22 cellular contexts compared by ENCODE assay signal in the genomic region with DNA sequence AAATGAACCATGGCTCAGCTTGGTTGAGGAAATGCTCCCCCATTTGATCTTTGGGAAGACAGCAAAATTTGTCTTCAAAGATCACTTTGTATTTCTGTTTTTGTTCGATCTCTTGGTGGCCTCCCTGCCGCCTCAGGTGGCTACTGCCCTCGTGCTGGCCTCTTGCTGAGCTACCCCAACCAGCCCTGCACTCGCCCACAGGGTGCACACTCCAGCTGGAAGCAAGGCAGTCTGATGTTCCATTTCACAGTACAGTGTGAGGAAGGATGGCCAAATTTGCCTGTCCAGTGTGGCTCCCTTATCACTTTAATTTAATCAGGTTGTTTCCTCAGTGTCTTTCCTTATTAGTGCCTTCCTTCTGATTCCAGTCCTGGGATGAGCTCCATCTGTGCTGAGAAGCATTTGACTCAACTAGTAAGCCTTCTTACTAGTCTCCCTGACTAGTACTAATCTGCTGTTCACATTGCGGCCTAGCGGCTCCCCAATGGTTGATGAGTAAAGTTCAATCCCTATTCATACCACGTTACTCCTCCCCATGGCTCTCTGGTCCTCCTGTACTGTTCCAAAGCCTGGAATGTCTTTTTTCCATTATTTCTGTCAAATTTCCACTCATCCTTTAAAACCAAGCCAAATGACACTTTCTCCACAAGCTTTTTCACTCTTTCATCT. TPM values are rescaled to one million over a fixed set of nuclear protein-coding genes. Genes with fewer than 3 reads are reported as not detected.
DNase-seq lines count a peak whose midpoint lies in the region; ATAC-seq and TF ChIP-seq lines count a peak whose summit lies in the region.
"Had no signal": no experiment of that assay in that cellular context is flagged by ENCODE, and none has a peak within 500 bp of the region (broad histone marks: within the 10 kb centered on the region; RNA-seq: fewer than 3 reads in every experiment).

No MANE protein-coding gene starts in this region.

- no peaks in the 10 kb centered on the region for H3K9me3 ChIP-seq in PC-3 (ENCODE audit: low read length)
- H3K9me3 ChIP-seq in mammary epithelial cell (replicated peaks; ENCODE audit: insufficient read depth, low read length) = no peaks in the 10 kb centered on the region
- no peaks in the 10 kb centered on the region for H3K9me3 ChIP-seq in muscle layer of duodenum (ENCODE audit: control insufficient read depth in 1 of 2, low read length in 2 of 2)
- no peaks in the 10 kb centered on the region for H3K9me3 ChIP-seq in upper lobe of left lung

- no peak overlapping the region for H3K4me3 Mint-ChIP-seq in activated CD4-positive, alpha-beta T cell treated with anti-CD3 and anti-CD28 coated beads, Interleukin-2, amount 10 ng/mL, durations not matched to agents 24 days and 14 days
- H3K4me3 Mint-ChIP-seq: B cell, immature natural killer cell, nephron had no signal

- no peaks in the 10 kb centered on the region for H3K9me2 ChIP-seq in PC-3 (replicated peaks; ENCODE audit: low read length)

- no peak overlapping the region for H3K27ac Mint-ChIP-seq in activated CD4-positive, alpha-beta T cell treated with anti-CD3 and anti-CD28 coated beads, Interleukin-2, amount 10 ng/mL, durations not matched to agents 24 days and 14 days
- H3K27ac Mint-ChIP-seq: B cell, immature natural killer cell, nephron had no signal

- POLR2A ChIA-PET in PC-3 (lab: Charles Lee; ENCODE audit: unreplicated experiment) = no interaction called here

- H2AFZ ChIP-seq in PC-3 (ENCODE audit: low read length) (no peak overlapping the region), mammary epithelial cell (ENCODE audit: low read depth, low read length) (no peak overlapping the region)

- ATAC-seq in PC-3 (no peak), upper lobe of left lung (ENCODE audit: low FRiP score in 2 of 2) (no peak), HG02763 (IDR thresholded peaks at IDR 0.05; ENCODE audit: unreplicated experiment) (no peak)
- ATAC-seq: esophagus mucosa, GM12878 had no signal

- H3K27me3 ChIP-seq in PC-3 (ENCODE audit: low read length) (no peaks in the 10 kb centered on the region), mammary epithelial cell (ENCODE audit: insufficient read depth, low read length) (no peaks in the 10 kb centered on the region), muscle layer of duodenum (ENCODE audit: low read depth, low read length) (no peaks in the 10 kb centered on the region), upper lobe of left lung (no peaks in the 10 kb centered on the region)

- H3K4me1 Mint-ChIP-seq in activated CD4-positive, alpha-beta T cell treated with anti-CD3 and anti-CD28 coated beads, Interleukin-2, amount 10 ng/mL, durations not matched to agents 24 days and 14 days = peaks cover 4% of the 10 kb centered on the region
- H3K4me1 Mint-ChIP-seq: B cell, immature natural killer cell had no signal

- H4K20me1 ChIP-seq in PC-3 (ENCODE audit: low read length) (peaks cover 9% of the 10 kb centered on the region), mammary epithelial cell (ENCODE audit: insufficient read depth, low read length) (no peaks in the 10 kb centered on the region)

- DNase-seq in PC-3 = no peak
- DNase-seq in mammary epithelial cell = no peak
- DNase-seq in upper lobe of left lung = no peak
- DNase-seq in activated CD4-positive, alpha-beta T cell treated with anti-CD3 and anti-CD28 coated beads, Interleukin-2, amount 10 ng/mL, durations not matched to agents 24 days and 14 days = no peak
- DNase-seq in stimulated activated CD4-positive, alpha-beta T cell treated with anti-CD3 and anti-CD28 coated beads, Interleukin-4, amount 100 ng/mL, for 4 hours = no peak
- DNase-seq in HK-2 (ENCODE audit: unreplicated experiment) = no peak
- DNase-seq: activated naive CD4-positive, alpha-beta T cell treated with anti-CD3 and anti-CD28 coated beads, Interleukin-2, amount 50 U/mL, for 16 hours; activated T-cell treated with anti-CD3 and anti-CD28 coated beads for 4 hours; GDM1; head of caudate nucleus; immature natural killer cell; NCI-H1048; NCI-H69; stimulated activated CD4-positive, alpha-beta T cell treated with anti-CD3 and anti-CD28 coated beads, Interleukin-15, amount 100 ng/mL, for 24 hours; stimulated activated naive CD4-positive, alpha-beta T cell treated with Interleukin-2 at 50 U/mL for 16 hours had no signal

- CTCF ChIA-PET in PC-3 (lab: Charles Lee) (no interaction called here), mammary epithelial cell (lab: Charles Lee; ENCODE audit: low non-redundant PET) (no interaction called here)

- H3K27me3 Mint-ChIP-seq in activated CD4-positive, alpha-beta T cell treated with anti-CD3 and anti-CD28 coated beads, Interleukin-2, amount 10 ng/mL, durations not matched to agents 24 days and 14 days = no peaks in the 10 kb centered on the region
- H3K27me3 Mint-ChIP-seq: B cell had no signal

- peaks cover 3% of the 10 kb centered on the region for H3K9me3 Mint-ChIP-seq in activated CD4-positive, alpha-beta T cell treated with anti-CD3 and anti-CD28 coated beads, Interleukin-2, amount 10 ng/mL, durations not matched to agents 24 days and 14 days
- H3K9me3 Mint-ChIP-seq: immature natural killer cell, nephron had no signal

- H3F3A ChIP-seq in PC-3 (ENCODE audit: low read length, unreplicated experiment) = peaks cover 20% of the 10 kb centered on the region

- TF ChIP-seq EP300 in upper lobe of left lung (IDR thresholded peaks at IDR 0.05) = no peak

- WGBS in mammary epithelial cell (ENCODE audit: low coverage, missing lambda C conversion rate) = 63% methylated on average over 7 of the region's 7 CpGs
- WGBS in upper lobe of left lung, 2 donors = 81 to 82% methylated on average over 7 of the region's 7 CpGs

- H3K4me1 ChIP-seq in PC-3 (ENCODE audit: insufficient read depth, low read length) (peaks cover 88% of the 10 kb centered on the region), mammary epithelial cell (ENCODE audit: insufficient read depth, low read length) (peaks cover 85% of the 10 kb centered on the region), muscle layer of duodenum (ENCODE audit: control insufficient read depth in 1 of 2, insufficient read depth in 2 of 2, low read length in 2 of 2) (peaks cover 8 to 48% of the 10 kb centered on the region in 2 donors), upper lobe of left lung (peaks cover 29 to 56% (median 36%) of the 10 kb centered on the region in 4 donors)

- in situ Hi-C loops in mammary epithelial cell (cut with MboI; ENCODE audit: low sequenced_read_pairs in 2 of 2) = no loop called here

- intact Hi-C loops in PC-3 (cut with micrococcal nuclease) (no loop called here), mammary epithelial cell (cut with micrococcal nuclease) (no loop called here)
- intact Hi-C loops in activated CD4-positive, alpha-beta T cell treated with anti-CD3 and anti-CD28 coated beads, Interleukin-2, amount 10 ng/mL, durations not matched to agents 24 days and 14 days (cut with micrococcal nuclease) = no loop called here

- H3K36me3 ChIP-seq in PC-3 (ENCODE audit: low read depth, low read length) (peaks cover 50% of the 10 kb centered on the region), mammary epithelial cell (ENCODE audit: insufficient read depth, low read length) (peaks cover 23% of the 10 kb centered on the region), muscle layer of duodenum (ENCODE audit: control insufficient read depth in 1 of 2, insufficient read depth in 2 of 2, low read length in 2 of 2) (peaks cover 3 to 5% of the 10 kb centered on the region in 2 donors), upper lobe of left lung (peaks cover 0 to 2% (median 0%) of the 10 kb centered on the region in 4 donors)

- peak overlapping the region; percentile 39; the same call in 1 of the 2 replicates for H3K4me2 ChIP-seq in PC-3 (ENCODE audit: low read length)
- H3K4me2 ChIP-seq in mammary epithelial cell (ENCODE audit: insufficient read depth, low read depth, low read length) = no peak overlapping the region

- dilution Hi-C loops in mammary epithelial cell (cut with HindIII; ENCODE audit: low sequenced_read_pairs) = no loop called here

- BruUV-seq in PC-3 (replicated peaks; lab: Mats Ljungman, UMichigan) (no TSS peak), mammary epithelial cell (replicated peaks; lab: Mats Ljungman, UMichigan) (no TSS peak)

- TF ChIP-seq CTCF in PC-3 (conservative IDR thresholded peaks at IDR 0.05; ENCODE audit: low read depth, low read length) (no peak), mammary epithelial cell (conservative IDR thresholded peaks at IDR 0.05 in 1 of 2, IDR thresholded peaks at IDR 0.05 in 1 of 2; ENCODE audit: extremely low read depth in 1 of 2, insufficient read depth in 1 of 2, low read depth in 1 of 2, low read length in 2 of 2) (no peak), upper lobe of left lung (IDR thresholded peaks at IDR 0.05) (no peak)

- no peak overlapping the region for H3K4me3 ChIP-seq in PC-3 (ENCODE audit: low read length)
- no peak overlapping the region for H3K4me3 ChIP-seq in mammary epithelial cell (replicated peaks in 1 of 3; ENCODE audit: insufficient read depth in 1 of 3, low read depth in 2 of 3, low read length in 3 of 3)
- no peak overlapping the region for H3K4me3 ChIP-seq in muscle layer of duodenum (ENCODE audit: low read depth in 1 of 2, low read length in 2 of 2)
- H3K4me3 ChIP-seq in upper lobe of left lung = no peak overlapping the region
- H3K4me3 ChIP-seq: GM12878 had no signal

- TF ChIP-seq POLR2A in upper lobe of left lung (IDR thresholded peaks at IDR 0.05) = no peak

- H3K9ac ChIP-seq in PC-3 (ENCODE audit: low read length) (no peak overlapping the region), mammary epithelial cell (ENCODE audit: insufficient read depth, low read length) (no peak overlapping the region)

- H3K27ac ChIP-seq in PC-3 (ENCODE audit: low read length) (peak overlapping the region; percentile 99), mammary epithelial cell (ENCODE audit: insufficient read depth, low read depth, low read length) (peak overlapping the region; percentile 30), muscle layer of duodenum (ENCODE audit: low read length) (peak overlapping the region; percentile 22), upper lobe of left lung (peak overlapping the region; percentile 1 to 65 (median 42))
- H3K27ac ChIP-seq: HL-60 had no signal

- peaks cover 4% of the 10 kb centered on the region for H3K36me3 Mint-ChIP-seq in activated CD4-positive, alpha-beta T cell treated with anti-CD3 and anti-CD28 coated beads, Interleukin-2, amount 10 ng/mL, durations not matched to agents 24 days and 14 days (ENCODE audit: low read depth)
- H3K36me3 Mint-ChIP-seq: immature natural killer cell had no signal

- H3K79me2 ChIP-seq in PC-3 (ENCODE audit: low read length) (peaks cover 91% of the 10 kb centered on the region), mammary epithelial cell (ENCODE audit: insufficient read depth, low read length) (peaks cover 77% of the 10 kb centered on the region)

RNA-seq across cellular contexts. Expression of gene MYOF, which starts 8.2 kb away (rescaled TPM):
- total RNA-seq in PC-3 (2014; rRNA removed) (174 and 189 TPM in 2 replicates), mammary epithelial cell (100 to 1,000 TPM; 273 to 311 TPM), upper lobe of left lung (100 to 1,000 TPM in 4 of 6 donors, 10 to 100 TPM in 2; 83.9 to 168 (median 129) TPM)
- 117 TPM for polyA plus RNA-seq in mammary epithelial cell
- polyA minus RNA-seq in mammary epithelial cell = 242 TPM
- total RNA-seq in activated CD4-positive, alpha-beta T cell treated with anti-CD3 and anti-CD28 coated beads, Interleukin-2, amount 10 ng/mL, durations not matched to agents 24 days and 14 days = 23.8 and 25.4 TPM in 2 replicates

RNA-seq across cellular contexts. Expression of gene CEP55, which starts 22.5 kb away (rescaled TPM):
- total RNA-seq in PC-3 (2014; rRNA removed) (62.6 and 63.6 TPM in 2 replicates), mammary epithelial cell (10 to 100 TPM in 1 of 2 donors, 1 to 10 TPM in 1; 1.2 to 35.4 TPM), upper lobe of left lung (1 to 10 TPM in 5 of 6 donors, not detected in 1; 1.3 to 3.3 (median 2.3) TPM)
- polyA plus RNA-seq in mammary epithelial cell = 26.8 TPM
- 18.2 TPM for polyA minus RNA-seq in mammary epithelial cell
- 58.5 and 59.3 TPM in 2 replicates for total RNA-seq in activated CD4-positive, alpha-beta T cell treated with anti-CD3 and anti-CD28 coated beads, Interleukin-2, amount 10 ng/mL, durations not matched to agents 24 days and 14 days

Comparison
In these comparisons a context has a peak if more than half of its experiments do, and no peak if none do; other contexts are left out.
1. H3K27ac ChIP-seq: peak in every context shown above with its lines; median percentile 99 in PC-3; 42 in upper lobe of left lung; 30 in mammary epithelial cell; 22 in muscle layer of duodenum.